In genomic region chr5:52043543-52043942, GRCh38 we compare ENCODE assay signal across 24 cellular contexts.
A peak's percentile ranks its signal among the peaks of the same experiment; 100 is the strongest.
DNase-seq lines count a peak whose midpoint lies in the region; ATAC-seq lines count a peak whose summit lies in the region.
"Had no signal": no experiment of that assay in that cellular context is flagged by ENCODE, and none has a peak within 500 bp of the region (broad histone marks: within the 10 kb centered on the region; RNA-seq: fewer than 3 reads in every experiment).

No MANE protein-coding gene starts in this region.

- no peak for ATAC-seq in HG02840 (IDR thresholded peaks at IDR 0.05; ENCODE audit: low FRiP score, unreplicated experiment)
- ATAC-seq: A549, esophagus mucosa, left ventricle myocardium superior, Panc1, T-helper 17 cell, upper lobe of right lung had no signal

- DNase-seq in NCI-H2081 (lab: John Stamatoyannopoulos, UW) (peak; percentile 77 to 96), NCI-H2081 treated with DMSO at 0.1 percent for 48 hours (lab: John Stamatoyannopoulos, UW) (no peak), NCI-H146 treated with DMSO at 0.1 percent for 48 hours (lab: John Stamatoyannopoulos, UW; ENCODE audit: unreplicated experiment) (peak; percentile 99), NCI-H774 (lab: John Stamatoyannopoulos, UW) (peak; percentile 96), RPMI8226 (no peak), hypothalamus (lab: John Stamatoyannopoulos, UW) (no peak)
- no peak for DNase-seq in activated CD4-positive, alpha-beta T cell treated with anti-CD3 and anti-CD28 coated beads, Interleukin-2, amount 50 U/mL, for 1 hour
- DNase-seq: activated CD4-positive, alpha-beta memory T cell treated with anti-CD3 and anti-CD28 coated beads for 36 hours; activated naive CD4-positive, alpha-beta T cell treated with anti-CD3 and anti-CD28 coated beads for 36 hours; activated T-cell treated with anti-CD3 and anti-CD28 coated beads, Interleukin-2, amount 50 U/mL, for 1 hour; cerebellar nuclear complex; effector CD4-positive, alpha-beta T cell; HCEC 1CT; left ventricle myocardium superior; NCI-H82; small intestine; stimulated activated CD4-positive, alpha-beta T cell treated with anti-CD3 and anti-CD28 coated beads, Interleukin-2, amount 100 ng/mL, for 48 hours; T-helper 17 cell; upper lobe of right lung; WERI-Rb-1 had no signal

Comparison
In these comparisons a context has a peak if more than half of its experiments do, and no peak if none do; other contexts are left out.
1. DNase-seq: peak in NCI-H2081 (2 of 2), NCI-H146 treated with DMSO at 0.1 percent for 48 hours (single experiment) and NCI-H774 (single experiment); none in NCI-H2081 treated with DMSO at 0.1 percent for 48 hours (single experiment), RPMI8226 (single experiment), activated CD4-positive, alpha-beta T cell treated with anti-CD3 and anti-CD28 coated beads, Interleukin-2, amount 50 U/mL, for 1 hour (single experiment) and hypothalamus (0 of 51).